In the genomic region with DNA sequence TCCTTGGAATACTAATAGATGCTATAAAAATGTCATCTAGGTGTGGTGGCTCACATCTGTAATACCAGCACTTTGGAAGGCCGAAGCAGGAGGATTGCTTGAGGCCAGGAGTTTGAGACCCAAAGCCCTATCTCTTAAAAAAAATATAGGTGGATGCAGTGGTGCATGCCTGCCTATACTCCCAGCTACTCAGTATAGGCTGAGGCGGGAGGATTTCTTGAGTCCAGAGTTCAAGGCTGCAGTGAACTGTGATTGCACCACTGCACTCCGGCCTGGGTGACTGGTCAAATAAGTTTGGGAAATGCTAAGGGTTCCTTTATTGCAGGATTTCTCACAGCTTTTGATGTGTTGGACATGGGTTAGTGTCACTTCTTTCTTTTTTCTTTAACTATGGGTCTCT, we compare ENCODE assay signal across 1 cellular context.
TF ChIP-seq lines count a peak whose summit lies in the region.

No MANE protein-coding gene starts in this region.

TF ChIP-seq in HepG2, 621 proteins besides CTCF, POLR2A, EP300 and RAD21 (continued from another document):
- TF ChIP-seq, protein P1, sequence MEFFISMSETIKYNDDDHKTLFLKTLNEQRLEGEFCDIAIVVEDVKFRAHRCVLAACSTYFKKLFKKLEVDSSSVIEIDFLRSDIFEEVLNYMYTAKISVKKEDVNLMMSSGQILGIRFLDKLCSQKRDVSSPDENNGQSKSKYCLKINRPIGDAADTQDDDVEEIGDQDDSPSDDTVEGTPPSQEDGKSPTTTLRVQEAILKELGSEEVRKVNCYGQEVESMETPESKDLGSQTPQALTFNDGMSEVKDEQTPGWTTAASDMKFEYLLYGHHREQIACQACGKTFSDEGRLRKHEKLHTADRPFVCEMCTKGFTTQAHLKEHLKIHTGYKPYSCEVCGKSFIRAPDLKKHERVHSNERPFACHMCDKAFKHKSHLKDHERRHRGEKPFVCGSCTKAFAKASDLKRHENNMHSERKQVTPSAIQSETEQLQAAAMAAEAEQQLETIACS (CRISPR knock-in tag; IDR thresholded peaks at IDR 0.05): no peak
- TF ChIP-seq TSC22D2 (CRISPR knock-in tag; IDR thresholded peaks at IDR 0.05; ENCODE audit: borderline replicate concordance) (no peak), ZNF572 (CRISPR knock-in tag; IDR thresholded peaks at IDR 0.05) (no peak), ERF (CRISPR knock-in tag; IDR thresholded peaks at IDR 0.05) (no peak), ZMYM2 (CRISPR knock-in tag; IDR thresholded peaks at IDR 0.05) (peak; percentile 75), ZSCAN20 (CRISPR knock-in tag; IDR thresholded peaks at IDR 0.05; ENCODE audit: borderline replicate concordance) (no peak; the same call in 1 of the 2 replicates), ZFP82 (CRISPR knock-in tag; IDR thresholded peaks at IDR 0.05; ENCODE audit: borderline replicate concordance) (0 out of 2 replicates have a peak, but pooled peaks have one; percentile 53), ZSCAN9 (CRISPR knock-in tag; IDR thresholded peaks at IDR 0.05; ENCODE audit: borderline replicate concordance) (0 out of 2 replicates have a peak, but pooled peaks have one; percentile 10), ZNF569 (CRISPR knock-in tag; IDR thresholded peaks at IDR 0.05; ENCODE audit: borderline replicate concordance) (no peak), ZMYM4 (CRISPR knock-in tag; IDR thresholded peaks at IDR 0.05) (peak; percentile 87), ZSCAN30 (CRISPR knock-in tag; IDR thresholded peaks at IDR 0.05) (no peak), FOSL2 (CRISPR knock-in tag; IDR thresholded peaks at IDR 0.05) (peak; percentile 62), NCOA2 (CRISPR knock-in tag; IDR thresholded peaks at IDR 0.05) (peak; percentile 51; the same call in 1 of the 2 replicates), ZNF747 (CRISPR knock-in tag; IDR thresholded peaks at IDR 0.05; ENCODE audit: borderline replicate concordance) (no peak), ZNF12 (CRISPR knock-in tag; IDR thresholded peaks at IDR 0.05) (0 out of 2 replicates have a peak, but pooled peaks have one; percentile 22), HMG20A (CRISPR knock-in tag; IDR thresholded peaks at IDR 0.05; ENCODE audit: borderline replicate concordance) (peak; percentile 63; the same call in 1 of the 2 replicates), ATF7 (IDR thresholded peaks at IDR 0.05) (no peak), ATF7 (CRISPR knock-in tag; IDR thresholded peaks at IDR 0.05) (no peak; the same call in 1 of the 2 replicates)
- TF ChIP-seq, protein P2, sequence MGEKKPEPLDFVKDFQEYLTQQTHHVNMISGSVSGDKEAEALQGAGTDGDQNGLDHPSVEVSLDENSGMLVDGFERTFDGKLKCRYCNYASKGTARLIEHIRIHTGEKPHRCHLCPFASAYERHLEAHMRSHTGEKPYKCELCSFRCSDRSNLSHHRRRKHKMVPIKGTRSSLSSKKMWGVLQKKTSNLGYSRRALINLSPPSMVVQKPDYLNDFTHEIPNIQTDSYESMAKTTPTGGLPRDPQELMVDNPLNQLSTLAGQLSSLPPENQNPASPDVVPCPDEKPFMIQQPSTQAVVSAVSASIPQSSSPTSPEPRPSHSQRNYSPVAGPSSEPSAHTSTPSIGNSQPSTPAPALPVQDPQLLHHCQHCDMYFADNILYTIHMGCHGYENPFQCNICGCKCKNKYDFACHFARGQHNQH (CRISPR knock-in tag; IDR thresholded peaks at IDR 0.05): peak; percentile 54; the same call in 1 of the 2 replicates
- TF ChIP-seq, protein P3, sequence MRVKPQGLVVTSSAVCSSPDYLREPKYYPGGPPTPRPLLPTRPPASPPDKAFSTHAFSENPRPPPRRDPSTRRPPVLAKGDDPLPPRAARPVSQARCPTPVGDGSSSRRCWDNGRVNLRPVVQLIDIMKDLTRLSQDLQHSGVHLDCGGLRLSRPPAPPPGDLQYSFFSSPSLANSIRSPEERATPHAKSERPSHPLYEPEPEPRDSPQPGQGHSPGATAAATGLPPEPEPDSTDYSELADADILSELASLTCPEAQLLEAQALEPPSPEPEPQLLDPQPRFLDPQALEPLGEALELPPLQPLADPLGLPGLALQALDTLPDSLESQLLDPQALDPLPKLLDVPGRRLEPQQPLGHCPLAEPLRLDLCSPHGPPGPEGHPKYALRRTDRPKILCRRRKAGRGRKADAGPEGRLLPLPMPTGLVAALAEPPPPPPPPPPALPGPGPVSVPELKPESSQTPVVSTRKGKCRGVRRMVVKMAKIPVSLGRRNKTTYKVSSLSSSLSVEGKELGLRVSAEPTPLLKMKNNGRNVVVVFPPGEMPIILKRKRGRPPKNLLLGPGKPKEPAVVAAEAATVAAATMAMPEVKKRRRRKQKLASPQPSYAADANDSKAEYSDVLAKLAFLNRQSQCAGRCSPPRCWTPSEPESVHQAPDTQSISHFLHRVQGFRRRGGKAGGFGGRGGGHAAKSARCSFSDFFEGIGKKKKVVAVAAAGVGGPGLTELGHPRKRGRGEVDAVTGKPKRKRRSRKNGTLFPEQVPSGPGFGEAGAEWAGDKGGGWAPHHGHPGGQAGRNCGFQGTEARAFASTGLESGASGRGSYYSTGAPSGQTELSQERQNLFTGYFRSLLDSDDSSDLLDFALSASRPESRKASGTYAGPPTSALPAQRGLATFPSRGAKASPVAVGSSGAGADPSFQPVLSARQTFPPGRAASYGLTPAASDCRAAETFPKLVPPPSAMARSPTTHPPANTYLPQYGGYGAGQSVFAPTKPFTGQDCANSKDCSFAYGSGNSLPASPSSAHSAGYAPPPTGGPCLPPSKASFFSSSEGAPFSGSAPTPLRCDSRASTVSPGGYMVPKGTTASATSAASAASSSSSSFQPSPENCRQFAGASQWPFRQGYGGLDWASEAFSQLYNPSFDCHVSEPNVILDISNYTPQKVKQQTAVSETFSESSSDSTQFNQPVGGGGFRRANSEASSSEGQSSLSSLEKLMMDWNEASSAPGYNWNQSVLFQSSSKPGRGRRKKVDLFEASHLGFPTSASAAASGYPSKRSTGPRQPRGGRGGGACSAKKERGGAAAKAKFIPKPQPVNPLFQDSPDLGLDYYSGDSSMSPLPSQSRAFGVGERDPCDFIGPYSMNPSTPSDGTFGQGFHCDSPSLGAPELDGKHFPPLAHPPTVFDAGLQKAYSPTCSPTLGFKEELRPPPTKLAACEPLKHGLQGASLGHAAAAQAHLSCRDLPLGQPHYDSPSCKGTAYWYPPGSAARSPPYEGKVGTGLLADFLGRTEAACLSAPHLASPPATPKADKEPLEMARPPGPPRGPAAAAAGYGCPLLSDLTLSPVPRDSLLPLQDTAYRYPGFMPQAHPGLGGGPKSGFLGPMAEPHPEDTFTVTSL (CRISPR knock-in tag; IDR thresholded peaks at IDR 0.05; ENCODE audit: borderline replicate concordance): peak; percentile 68; the same call in 1 of the 2 replicates
